10 cellular contexts compared by ENCODE assay signal in genomic region chr17:44543213-44543904, GRCh38. TPM values are rescaled to one million over a fixed set of nuclear protein-coding genes. Genes with fewer than 3 reads are reported as not detected.
DNase-seq lines count a peak whose midpoint lies in the region; ATAC-seq, FAIRE-seq and TF ChIP-seq lines count a peak whose summit lies in the region.
"Had no signal": no experiment of that assay in that cellular context is flagged by ENCODE, and none has a peak within 500 bp of the region (broad histone marks: within the 10 kb centered on the region; RNA-seq: fewer than 3 reads in every experiment).

No MANE protein-coding gene starts in this region.

- POLR2A ChIA-PET in HepG2 (lab: Yijun Ruan, JAX) = interaction anchor here (0.7 to 1.0 kb wide), 2 partner anchors 9 to 14 kb away, joined by 4 read pairs; partner anchors contain the start of gene FZD2

- 2% methylated on average over 5 of the region's 5 CpGs for WGBS in HepG2 (ENCODE audit: low lambda C conversion rate)
- 28% methylated on average over 5 of the region's 5 CpGs for WGBS in right lobe of liver (ENCODE audit: insufficient coverage, low coverage, low lambda C conversion rate, missing lambda C conversion rate)

- in situ Hi-C loops in HepG2 (cut with HindIII; ENCODE audit: extremely low pct_ligation_motif_present, low pct_unique_long_range_greater_than_20kb) (loop anchor here (5.0 kb wide), 1 partner anchor 89 kb away; no protein-coding TSS in a partner anchor), GM13977 (cut with MboI; ENCODE audit: low pct_unique_long_range_greater_than_20kb, low sequenced_read_pairs, unreplicated experiment) (loop anchor here (25.0 kb wide), 1 partner anchor 319 kb away; no protein-coding TSS in a partner anchor)

- H3K27ac Mint-ChIP-seq in activated naive CD4-positive, alpha-beta T cell treated with anti-CD3 and anti-CD28 coated beads, Interleukin-2, amount 10 ng/mL, durations not matched to agents 7 days and 5 days = no peak overlapping the region
- H3K27ac Mint-ChIP-seq: activated CD8-positive, alpha-beta T cell treated with anti-CD3 and anti-CD28 coated beads, Interleukin-2, amount 10 ng/mL, durations not matched to agents 7 days and 5 days had no signal

- no peaks in the 10 kb centered on the region for H3K4me1 Mint-ChIP-seq in activated naive CD4-positive, alpha-beta T cell treated with anti-CD3 and anti-CD28 coated beads, Interleukin-2, amount 10 ng/mL, durations not matched to agents 7 days and 5 days

- H3K36me3 Mint-ChIP-seq in activated naive CD4-positive, alpha-beta T cell treated with anti-CD3 and anti-CD28 coated beads, Interleukin-2, amount 10 ng/mL, durations not matched to agents 7 days and 5 days = no peaks in the 10 kb centered on the region

- H4K20me1 ChIP-seq in HepG2 (ENCODE audit: insufficient read depth, low read length) = no peaks in the 10 kb centered on the region

- intact Hi-C loops in HepG2 (cut with micrococcal nuclease; ENCODE audit: unreplicated experiment) (no loop called here), right lobe of liver (cut with DNase I) (no loop called here), ascending aorta (cut with DNase I) (no loop called here)

- BruUV-seq in HepG2 (replicated peaks; lab: Mats Ljungman, UMichigan) = no TSS peak

- H3K4me3 ChIP-seq in HepG2 (replicated peaks in 1 of 3; ENCODE audit: insufficient read depth in 1 of 3, low read depth in 2 of 3, low read length in 3 of 3) (no peak overlapping the region), right lobe of liver (no peak overlapping the region), ascending aorta (no peak overlapping the region), iPS-20b (ENCODE audit: low read length) (peak overlapping the region; percentile 46; the same call in 1 of the 2 replicates)

- no peak overlapping the region for H2AFZ ChIP-seq in HepG2 (ENCODE audit: low read length)

- H3K9me3 Mint-ChIP-seq in activated naive CD4-positive, alpha-beta T cell treated with anti-CD3 and anti-CD28 coated beads, Interleukin-2, amount 10 ng/mL, durations not matched to agents 7 days and 5 days = no peaks in the 10 kb centered on the region

- peaks cover 1 to 7% of the 10 kb centered on the region in 2 experiments; a peak in 2 of 5 replicates for H3K27me3 ChIP-seq in HepG2 (ENCODE audit: control insufficient read depth in 1 of 2, insufficient read depth in 2 of 2, low read length in 2 of 2)
- H3K27me3 ChIP-seq in right lobe of liver = no peaks in the 10 kb centered on the region
- no peaks in the 10 kb centered on the region for H3K27me3 ChIP-seq in ascending aorta
- peaks cover 77% of the 10 kb centered on the region for H3K27me3 ChIP-seq in iPS-20b (ENCODE audit: insufficient read depth, low read length)

- TF ChIP-seq RAD21 in HepG2 (CRISPR knock-in tag; IDR thresholded peaks at IDR 0.05) = no peak

- H3K4me1 ChIP-seq in HepG2 (ENCODE audit: insufficient read depth, low read length) (peaks cover 26% of the 10 kb centered on the region), right lobe of liver (no peaks in the 10 kb centered on the region), ascending aorta (peaks cover 0 to 4% of the 10 kb centered on the region in 2 donors), iPS-20b (ENCODE audit: insufficient read depth, low read length) (peaks cover 44% of the 10 kb centered on the region)

- H3K4me2 ChIP-seq in HepG2 (ENCODE audit: low read depth, low read length) = peak overlapping the region; percentile 32; the same call in 1 of the 2 replicates

- H3K9me3 ChIP-seq in HepG2 (ENCODE audit: low read length) = no peaks in the 10 kb centered on the region
- no peaks in the 10 kb centered on the region for H3K9me3 ChIP-seq in right lobe of liver
- no peaks in the 10 kb centered on the region for H3K9me3 ChIP-seq in ascending aorta
- H3K9me3 ChIP-seq in iPS-20b (ENCODE audit: insufficient read depth, low read depth, low read length) = no peaks in the 10 kb centered on the region

- TF ChIP-seq CTCF in HepG2 (CRISPR knock-in tag; IDR thresholded peaks at IDR 0.05) (no peak), right lobe of liver (IDR thresholded peaks at IDR 0.05) (no peak), ascending aorta (IDR thresholded peaks at IDR 0.05) (no peak), GM13977 (IDR thresholded peaks at IDR 0.05; ENCODE audit: extremely low read depth, insufficient read depth, missing control alignments) (no peak)

- H3K27ac ChIP-seq in HepG2 (ENCODE audit: extremely low read length, insufficient read depth, low read length) (no peak overlapping the region), right lobe of liver (no peak overlapping the region), ascending aorta (peak overlapping the region; percentile 22 to 53), iPS-20b (ENCODE audit: low read length) (no peak overlapping the region)

- no peaks in the 10 kb centered on the region for H3K36me3 ChIP-seq in HepG2 (replicated peaks in 1 of 2; ENCODE audit: control insufficient read depth in 1 of 2, insufficient read depth in 2 of 2, low read length in 2 of 2)
- H3K36me3 ChIP-seq in right lobe of liver = no peaks in the 10 kb centered on the region
- H3K36me3 ChIP-seq in ascending aorta = no peaks in the 10 kb centered on the region
- H3K36me3 ChIP-seq in iPS-20b (ENCODE audit: insufficient read depth, low read depth, low read length) = no peaks in the 10 kb centered on the region

- FAIRE-seq in HepG2 (lab: Jason Lieb, UNC) = no peak

- DNase-seq in HepG2 (ENCODE audit: low spot score) (peak; percentile 64), right lobe of liver (no peak), ascending aorta (ENCODE audit: low spot score in 2 of 2) (no peak), GM13977 (ENCODE audit: low spot score) (no peak)
- no peak for DNase-seq in activated naive CD4-positive, alpha-beta T cell treated with anti-CD3 and anti-CD28 coated beads, Interleukin-2, amount 50 U/mL, for 16 hours
- no peak for DNase-seq in activated naive CD4-positive, alpha-beta T cell treated with anti-CD3 and anti-CD28 coated beads, Interleukin-2, amount 10 ng/mL, durations not matched to agents 7 days and 5 days
- DNase-seq: activated CD8-positive, alpha-beta T cell treated with anti-CD3 and anti-CD28 coated beads, Interleukin-2, amount 10 ng/mL, durations not matched to agents 7 days and 5 days; NCI-H345 had no signal

- CTCF ChIA-PET in HepG2 (lab: Yijun Ruan, JAX; ENCODE audit: low intra/inter-chr PET ratio, low total read pairs) = interaction anchor here (1.0 kb wide), 1 partner anchor 10 kb away, joined by 3 read pairs; no protein-coding TSS in a partner anchor
- CTCF ChIA-PET in activated naive CD4-positive, alpha-beta T cell treated with anti-CD3 and anti-CD28 coated beads, Interleukin-2, amount 10 ng/mL, durations not matched to agents 7 days and 5 days (lab: Charles Lee) = no interaction called here

- TF ChIP-seq EP300 in HepG2 (IDR thresholded peaks at IDR 0.05; ENCODE audit: low read depth in 2 of 2, low read length in 2 of 2) (no peak), HepG2 (CRISPR knock-in tag; IDR thresholded peaks at IDR 0.05; ENCODE audit: borderline replicate concordance) (no peak)

- peaks cover 48% of the 10 kb centered on the region for H3K27me3 Mint-ChIP-seq in activated naive CD4-positive, alpha-beta T cell treated with anti-CD3 and anti-CD28 coated beads, Interleukin-2, amount 10 ng/mL, durations not matched to agents 7 days and 5 days

- H3K9ac ChIP-seq in HepG2 (ENCODE audit: insufficient read depth, low read depth, low read length) (no peak overlapping the region), iPS-20b (ENCODE audit: low read depth, low read length) (no peak overlapping the region)

- no peak overlapping the region for H3K4me3 Mint-ChIP-seq in activated naive CD4-positive, alpha-beta T cell treated with anti-CD3 and anti-CD28 coated beads, Interleukin-2, amount 10 ng/mL, durations not matched to agents 7 days and 5 days
- H3K4me3 Mint-ChIP-seq: activated CD8-positive, alpha-beta T cell treated with anti-CD3 and anti-CD28 coated beads, Interleukin-2, amount 10 ng/mL, durations not matched to agents 7 days and 5 days had no signal

- H3K79me2 ChIP-seq in HepG2 (ENCODE audit: insufficient read depth, low read length) = no peaks in the 10 kb centered on the region

- ATAC-seq in HepG2 = peak; percentile 67
- ATAC-seq in right lobe of liver = no peak
- ATAC-seq in GM19395 (IDR thresholded peaks at IDR 0.05; ENCODE audit: unreplicated experiment) = no peak
- ATAC-seq: activated CD8-positive, alpha-beta T cell treated with anti-CD3 and anti-CD28 coated beads, Interleukin-2, amount 10 ng/mL, durations not matched to agents 7 days and 5 days had no signal

- TF ChIP-seq POLR2A in HepG2 (IDR thresholded peaks at IDR 0.05; ENCODE audit: insufficient read depth in 1 of 2, low read depth in 2 of 2, low read length in 2 of 2) = no peak
- no peak for TF ChIP-seq POLR2A in right lobe of liver (IDR thresholded peaks at IDR 0.05)

RNA-seq across cellular contexts. Expression of gene FZD2, which starts 13.9 kb away (rescaled TPM):
- 0.13 TPM in 1 of 2 replicates, not detected in the other for total RNA-seq in HepG2 (2016; rRNA removed; fragmentation: Illumina TruSeq; extraction: Trizol)
- total RNA-seq in HepG2 (2016; cell fraction: cytosol; rRNA removed; fragmentation: Illumina TruSeq; extraction: Trizol; ENCODE audit: low read depth) = not detected in 2 replicates
- total RNA-seq in HepG2 (2016; cell fraction: insoluble cytoplasmic fraction; rRNA removed; fragmentation: Illumina TruSeq; extraction: Trizol) = 0.06 TPM in 1 of 2 replicates, not detected in the other
- 0.06 TPM in 1 of 2 replicates, not detected in the other for total RNA-seq in HepG2 (2016; cell fraction: membrane; rRNA removed; fragmentation: Illumina TruSeq; extraction: Trizol)
- not detected in 2 replicates for total RNA-seq in HepG2 (2016; cell fraction: nucleus; rRNA removed; fragmentation: Illumina TruSeq; extraction: Trizol)
- polyA plus RNA-seq in HepG2 (2011; rRNA removed) = 0.07 and 0.10 TPM in 2 replicates
- polyA plus RNA-seq in HepG2 (2011; cell fraction: cytosol; rRNA removed) = 0.08 and 0.12 TPM in 2 replicates
- 0.06 TPM in 1 of 2 replicates, not detected in the other for polyA plus RNA-seq in HepG2 (2011; cell fraction: nucleus; rRNA removed)
- not detected in 2 replicates for polyA plus RNA-seq in HepG2 (2012)
- polyA plus RNA-seq in HepG2 (2016; cell fraction: cytosol; fragmentation: Illumina TruSeq; extraction: Trizol; ENCODE audit: low read depth) = not detected in 2 replicates
- not detected in 2 replicates for polyA plus RNA-seq in HepG2 (2016; cell fraction: insoluble cytoplasmic fraction; fragmentation: Illumina TruSeq; extraction: Trizol; ENCODE audit: low read depth)
- polyA plus RNA-seq in HepG2 (2016; cell fraction: membrane; fragmentation: Illumina TruSeq; extraction: Trizol; ENCODE audit: low read depth) = not detected in 2 replicates
- polyA plus RNA-seq in HepG2 (2016; cell fraction: nucleus; fragmentation: Illumina TruSeq; extraction: Trizol; ENCODE audit: insufficient read depth, low read depth) = not detected in 2 replicates
- 0.26 and 17.3 TPM in 2 replicates for polyA minus RNA-seq in HepG2 (2011; rRNA and poly(A)+ RNA removed; ENCODE audit: low replicate concordance)
- 0.35 TPM in 1 of 2 replicates, not detected in the other for polyA minus RNA-seq in HepG2 (2011; cell fraction: cytosol; rRNA and poly(A)+ RNA removed)
- polyA minus RNA-seq in HepG2 (2011; cell fraction: nucleus; rRNA and poly(A)+ RNA removed) = not detected in 2 replicates
- total RNA-seq in right lobe of liver = under 1 TPM; 0.11 to 0.64 (median 0.28) TPM
- total RNA-seq in ascending aorta = 32.7 TPM

RNA-seq across cellular contexts. Expression of gene GPATCH8, which starts 40.2 kb away (rescaled TPM):
- 21.5 and 37.7 TPM in 2 replicates for total RNA-seq in HepG2 (2016; rRNA removed; fragmentation: Illumina TruSeq; extraction: Trizol)
- 10.8 and 13.1 TPM in 2 replicates for total RNA-seq in HepG2 (2016; cell fraction: cytosol; rRNA removed; fragmentation: Illumina TruSeq; extraction: Trizol; ENCODE audit: low read depth)
- 22.3 and 35.2 TPM in 2 replicates for total RNA-seq in HepG2 (2016; cell fraction: insoluble cytoplasmic fraction; rRNA removed; fragmentation: Illumina TruSeq; extraction: Trizol)
- 11.2 and 12.6 TPM in 2 replicates for total RNA-seq in HepG2 (2016; cell fraction: membrane; rRNA removed; fragmentation: Illumina TruSeq; extraction: Trizol)
- total RNA-seq in HepG2 (2016; cell fraction: nucleus; rRNA removed; fragmentation: Illumina TruSeq; extraction: Trizol) = 49.3 and 55.3 TPM in 2 replicates
- 19.8 and 20.7 TPM in 2 replicates for polyA plus RNA-seq in HepG2 (2011; rRNA removed)
- 6.0 and 7.9 TPM in 2 replicates for polyA plus RNA-seq in HepG2 (2011; cell fraction: cytosol; rRNA removed)
- polyA plus RNA-seq in HepG2 (2011; cell fraction: nucleus; rRNA removed) = 24.4 and 28.4 TPM in 2 replicates
- 21.5 and 23.5 TPM in 2 replicates for polyA plus RNA-seq in HepG2 (2012)
- 0.87 and 1.2 TPM in 2 replicates for polyA plus RNA-seq in HepG2 (2016; cell fraction: cytosol; fragmentation: Illumina TruSeq; extraction: Trizol; ENCODE audit: low read depth)
- 15.4 and 18.6 TPM in 2 replicates for polyA plus RNA-seq in HepG2 (2016; cell fraction: insoluble cytoplasmic fraction; fragmentation: Illumina TruSeq; extraction: Trizol; ENCODE audit: low read depth)
- 2.7 and 3.2 TPM in 2 replicates for polyA plus RNA-seq in HepG2 (2016; cell fraction: membrane; fragmentation: Illumina TruSeq; extraction: Trizol; ENCODE audit: low read depth)
- 46.4 and 56.1 TPM in 2 replicates for polyA plus RNA-seq in HepG2 (2016; cell fraction: nucleus; fragmentation: Illumina TruSeq; extraction: Trizol; ENCODE audit: insufficient read depth, low read depth)
- polyA minus RNA-seq in HepG2 (2011; rRNA and poly(A)+ RNA removed; ENCODE audit: low replicate concordance) = 26.0 and 26.7 TPM in 2 replicates
- polyA minus RNA-seq in HepG2 (2011; cell fraction: cytosol; rRNA and poly(A)+ RNA removed) = 14.5 and 16.8 TPM in 2 replicates
- 55.7 and 58.8 TPM in 2 replicates for polyA minus RNA-seq in HepG2 (2011; cell fraction: nucleus; rRNA and poly(A)+ RNA removed)
- 10 to 100 TPM in 4 of 6 experiments, 1 to 10 TPM in 2; 8.1 to 14.4 (median 13.1) TPM for total RNA-seq in right lobe of liver
- 13.3 TPM for total RNA-seq in ascending aorta

Comparison
In these comparisons a context has a peak if more than half of its experiments do, and no peak if none do; other contexts are left out.
1. H3K27ac ChIP-seq: peak in ascending aorta (2 of 2); none in HepG2 (single experiment), right lobe of liver (0 of 3) and iPS-20b (single experiment).
2. RNA of gene FZD2, which starts 13.9 kb away (total RNA-seq): 32.7 TPM in ascending aorta (single experiment); 0.11 to 0.64 TPM in right lobe of liver and 0.06 to 0.13 TPM in HepG2; every median in the first group is over 10 times any median in the second.